In the genomic region with DNA sequence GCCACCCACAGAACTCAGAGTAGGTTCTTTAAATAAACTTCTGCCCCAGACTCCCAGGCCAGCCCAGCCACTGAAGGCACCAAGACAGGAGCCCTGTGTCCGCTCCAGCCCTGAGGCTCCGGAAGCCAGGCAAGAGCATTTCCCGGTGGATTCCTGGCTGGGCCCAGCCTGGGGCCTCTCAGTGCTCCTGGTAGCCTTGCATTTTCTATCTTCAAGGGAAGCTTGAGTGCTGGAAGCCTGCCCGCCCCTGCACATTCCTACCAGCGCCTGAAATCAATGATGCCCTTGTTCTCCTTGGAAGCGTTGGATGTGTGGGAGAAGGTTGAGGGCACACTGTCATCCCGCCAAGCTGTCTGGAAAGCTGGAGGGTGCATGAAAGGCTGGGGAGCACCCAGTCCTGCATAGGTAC, we compare ENCODE assay signal across 2 cellular contexts.
A peak's percentile ranks its signal among the peaks of the same experiment; 100 is the strongest.
TF ChIP-seq lines count a peak whose summit lies in the region.

No MANE protein-coding gene starts in this region.

TF ChIP-seq in IMR-90, 13 proteins besides CTCF, POLR2A, EP300 and RAD21:
- TF ChIP-seq NFE2L2 (IDR thresholded peaks at IDR 0.05; ENCODE audit: low read depth, low read length) (no peak), BHLHE40 (IDR thresholded peaks at IDR 0.05; ENCODE audit: low read depth, low read length) (no peak), MXI1 (IDR thresholded peaks at IDR 0.05; ENCODE audit: borderline replicate concordance, low read depth, low read length) (no peak), FOS (IDR thresholded peaks at IDR 0.05; ENCODE audit: low read depth, low read length) (no peak), CHD1 (IDR thresholded peaks at IDR 0.05; ENCODE audit: low read depth, low read length) (no peak), SMC3 (IDR thresholded peaks at IDR 0.05; ENCODE audit: low read depth, low read length) (no peak), MAZ (IDR thresholded peaks at IDR 0.05; ENCODE audit: borderline replicate concordance, low read depth, low read length) (no peak), CEBPB (IDR thresholded peaks at IDR 0.05; ENCODE audit: low read depth, low read length) (no peak), MAFK (IDR thresholded peaks at IDR 0.05; ENCODE audit: low read depth, low read length) (no peak), RFX5 (IDR thresholded peaks at IDR 0.05; ENCODE audit: low read depth, low read length) (no peak), ELK1 (IDR thresholded peaks at IDR 0.05; ENCODE audit: borderline replicate concordance, low read depth, low read length) (no peak)
- TF ChIP-seq, protein P1, sequence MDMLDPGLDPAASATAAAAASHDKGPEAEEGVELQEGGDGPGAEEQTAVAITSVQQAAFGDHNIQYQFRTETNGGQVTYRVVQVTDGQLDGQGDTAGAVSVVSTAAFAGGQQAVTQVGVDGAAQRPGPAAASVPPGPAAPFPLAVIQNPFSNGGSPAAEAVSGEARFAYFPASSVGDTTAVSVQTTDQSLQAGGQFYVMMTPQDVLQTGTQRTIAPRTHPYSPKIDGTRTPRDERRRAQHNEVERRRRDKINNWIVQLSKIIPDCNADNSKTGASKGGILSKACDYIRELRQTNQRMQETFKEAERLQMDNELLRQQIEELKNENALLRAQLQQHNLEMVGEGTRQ (IDR thresholded peaks at IDR 0.05; ENCODE audit: low read depth, low read length), result no peak

TF ChIP-seq in HepG2, 621 proteins besides CTCF, POLR2A, EP300 and RAD21 (continues in another document):
- TF ChIP-seq ESRRA (CRISPR knock-in tag; IDR thresholded peaks at IDR 0.05; ENCODE audit: low read depth) (no peak), LCORL (IDR thresholded peaks at IDR 0.05) (no peak), LCORL (CRISPR knock-in tag; IDR thresholded peaks at IDR 0.05) (no peak), NFKB2 (CRISPR knock-in tag; IDR thresholded peaks at IDR 0.05; ENCODE audit: borderline replicate concordance) (no peak), ZNF878 (CRISPR knock-in tag; IDR thresholded peaks at IDR 0.05) (no peak), ZNF678 (CRISPR knock-in tag; IDR thresholded peaks at IDR 0.05) (no peak), ZNF530 (CRISPR knock-in tag; IDR thresholded peaks at IDR 0.05; ENCODE audit: low read depth) (no peak), IKZF5 (CRISPR knock-in tag; IDR thresholded peaks at IDR 0.05) (0 out of 2 replicates have a peak, but pooled peaks have one; percentile 46), ZNF724P (CRISPR knock-in tag; IDR thresholded peaks at IDR 0.05; ENCODE audit: borderline replicate concordance) (0 out of 2 replicates have a peak, but pooled peaks have one; percentile 53), CREM (IDR thresholded peaks at IDR 0.05) (peak; percentile 21; the same call in 1 of the 2 replicates), CREM (CRISPR knock-in tag; IDR thresholded peaks at IDR 0.05) (no peak), GFI1 (CRISPR knock-in tag; IDR thresholded peaks at IDR 0.05; ENCODE audit: borderline replicate concordance) (peak; percentile 34; the same call in 1 of the 2 replicates), ASH2L (IDR thresholded peaks at IDR 0.05; ENCODE audit: insufficient read length, low read depth, low read length) (peak; percentile 32), ZNF263 (CRISPR knock-in tag; IDR thresholded peaks at IDR 0.05) (peak; percentile 97), ZNF772 (CRISPR knock-in tag; IDR thresholded peaks at IDR 0.05) (no peak), NR1H2 (CRISPR knock-in tag; IDR thresholded peaks at IDR 0.05; ENCODE audit: borderline replicate concordance, low read depth) (no peak), MED1 (CRISPR knock-in tag; IDR thresholded peaks at IDR 0.05) (peak; percentile 2; the same call in 1 of the 2 replicates), TFDP2 (CRISPR knock-in tag; IDR thresholded peaks at IDR 0.05) (peak; percentile 37; the same call in 1 of the 2 replicates), ZNF205 (CRISPR knock-in tag; IDR thresholded peaks at IDR 0.05) (no peak), ZNF652 (CRISPR knock-in tag; IDR thresholded peaks at IDR 0.05; ENCODE audit: borderline replicate concordance, low read depth) (no peak), ZNF788 (CRISPR knock-in tag; IDR thresholded peaks at IDR 0.05; ENCODE audit: borderline replicate concordance) (peak; percentile 11; the same call in 1 of the 2 replicates), ZNF225 (CRISPR knock-in tag; IDR thresholded peaks at IDR 0.05) (no peak), PHF8 (CRISPR knock-in tag; IDR thresholded peaks at IDR 0.05) (no peak), HMG20A (CRISPR knock-in tag; IDR thresholded peaks at IDR 0.05; ENCODE audit: borderline replicate concordance) (0 out of 2 replicates have a peak, but pooled peaks have one; percentile 34), UBTF (CRISPR knock-in tag; IDR thresholded peaks at IDR 0.05) (peak; percentile 86), HNRNPL (IDR thresholded peaks at IDR 0.05; ENCODE audit: low read depth, low read length) (peak; percentile 37; the same call in 1 of the 2 replicates), SAP130 (CRISPR knock-in tag; IDR thresholded peaks at IDR 0.05; ENCODE audit: low read depth) (peak; percentile 41; the same call in 1 of the 2 replicates), ZBTB7B (CRISPR knock-in tag; IDR thresholded peaks at IDR 0.05) (0 out of 2 replicates have a peak, but pooled peaks have one; percentile 11), ARNTL (CRISPR knock-in tag; IDR thresholded peaks at IDR 0.05) (no peak), SRSF1 (optimal IDR thresholded peaks at IDR 0.05; ENCODE audit: low read depth, low read length) (peak; percentile 45), ARID5B (CRISPR knock-in tag; IDR thresholded peaks at IDR 0.05) (0 out of 2 replicates have a peak, but pooled peaks have one; percentile 10), TAF15 (IDR thresholded peaks at IDR 0.05; ENCODE audit: low read depth, low read length, poor library complexity, severe bottlenecking) (no peak), NFYC (CRISPR knock-in tag; IDR thresholded peaks at IDR 0.05) (0 out of 2 replicates have a peak, but pooled peaks have one; percentile 7), BCL6 (CRISPR knock-in tag; IDR thresholded peaks at IDR 0.05) (0 out of 2 replicates have a peak, but pooled peaks have one; percentile 15)
- TF ChIP-seq, protein P2, sequence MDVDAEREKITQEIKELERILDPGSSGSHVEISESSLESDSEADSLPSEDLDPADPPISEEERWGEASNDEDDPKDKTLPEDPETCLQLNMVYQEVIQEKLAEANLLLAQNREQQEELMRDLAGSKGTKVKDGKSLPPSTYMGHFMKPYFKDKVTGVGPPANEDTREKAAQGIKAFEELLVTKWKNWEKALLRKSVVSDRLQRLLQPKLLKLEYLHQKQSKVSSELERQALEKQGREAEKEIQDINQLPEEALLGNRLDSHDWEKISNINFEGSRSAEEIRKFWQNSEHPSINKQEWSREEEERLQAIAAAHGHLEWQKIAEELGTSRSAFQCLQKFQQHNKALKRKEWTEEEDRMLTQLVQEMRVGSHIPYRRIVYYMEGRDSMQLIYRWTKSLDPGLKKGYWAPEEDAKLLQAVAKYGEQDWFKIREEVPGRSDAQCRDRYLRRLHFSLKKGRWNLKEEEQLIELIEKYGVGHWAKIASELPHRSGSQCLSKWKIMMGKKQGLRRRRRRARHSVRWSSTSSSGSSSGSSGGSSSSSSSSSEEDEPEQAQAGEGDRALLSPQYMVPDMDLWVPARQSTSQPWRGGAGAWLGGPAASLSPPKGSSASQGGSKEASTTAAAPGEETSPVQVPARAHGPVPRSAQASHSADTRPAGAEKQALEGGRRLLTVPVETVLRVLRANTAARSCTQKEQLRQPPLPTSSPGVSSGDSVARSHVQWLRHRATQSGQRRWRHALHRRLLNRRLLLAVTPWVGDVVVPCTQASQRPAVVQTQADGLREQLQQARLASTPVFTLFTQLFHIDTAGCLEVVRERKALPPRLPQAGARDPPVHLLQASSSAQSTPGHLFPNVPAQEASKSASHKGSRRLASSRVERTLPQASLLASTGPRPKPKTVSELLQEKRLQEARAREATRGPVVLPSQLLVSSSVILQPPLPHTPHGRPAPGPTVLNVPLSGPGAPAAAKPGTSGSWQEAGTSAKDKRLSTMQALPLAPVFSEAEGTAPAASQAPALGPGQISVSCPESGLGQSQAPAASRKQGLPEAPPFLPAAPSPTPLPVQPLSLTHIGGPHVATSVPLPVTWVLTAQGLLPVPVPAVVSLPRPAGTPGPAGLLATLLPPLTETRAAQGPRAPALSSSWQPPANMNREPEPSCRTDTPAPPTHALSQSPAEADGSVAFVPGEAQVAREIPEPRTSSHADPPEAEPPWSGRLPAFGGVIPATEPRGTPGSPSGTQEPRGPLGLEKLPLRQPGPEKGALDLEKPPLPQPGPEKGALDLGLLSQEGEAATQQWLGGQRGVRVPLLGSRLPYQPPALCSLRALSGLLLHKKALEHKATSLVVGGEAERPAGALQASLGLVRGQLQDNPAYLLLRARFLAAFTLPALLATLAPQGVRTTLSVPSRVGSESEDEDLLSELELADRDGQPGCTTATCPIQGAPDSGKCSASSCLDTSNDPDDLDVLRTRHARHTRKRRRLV (CRISPR knock-in tag; IDR thresholded peaks at IDR 0.05), result no peak
- TF ChIP-seq, protein P3, sequence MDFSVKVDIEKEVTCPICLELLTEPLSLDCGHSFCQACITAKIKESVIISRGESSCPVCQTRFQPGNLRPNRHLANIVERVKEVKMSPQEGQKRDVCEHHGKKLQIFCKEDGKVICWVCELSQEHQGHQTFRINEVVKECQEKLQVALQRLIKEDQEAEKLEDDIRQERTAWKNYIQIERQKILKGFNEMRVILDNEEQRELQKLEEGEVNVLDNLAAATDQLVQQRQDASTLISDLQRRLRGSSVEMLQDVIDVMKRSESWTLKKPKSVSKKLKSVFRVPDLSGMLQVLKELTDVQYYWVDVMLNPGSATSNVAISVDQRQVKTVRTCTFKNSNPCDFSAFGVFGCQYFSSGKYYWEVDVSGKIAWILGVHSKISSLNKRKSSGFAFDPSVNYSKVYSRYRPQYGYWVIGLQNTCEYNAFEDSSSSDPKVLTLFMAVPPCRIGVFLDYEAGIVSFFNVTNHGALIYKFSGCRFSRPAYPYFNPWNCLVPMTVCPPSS (IDR thresholded peaks at IDR 0.05), result no peak
- TF ChIP-seq, protein P4, sequence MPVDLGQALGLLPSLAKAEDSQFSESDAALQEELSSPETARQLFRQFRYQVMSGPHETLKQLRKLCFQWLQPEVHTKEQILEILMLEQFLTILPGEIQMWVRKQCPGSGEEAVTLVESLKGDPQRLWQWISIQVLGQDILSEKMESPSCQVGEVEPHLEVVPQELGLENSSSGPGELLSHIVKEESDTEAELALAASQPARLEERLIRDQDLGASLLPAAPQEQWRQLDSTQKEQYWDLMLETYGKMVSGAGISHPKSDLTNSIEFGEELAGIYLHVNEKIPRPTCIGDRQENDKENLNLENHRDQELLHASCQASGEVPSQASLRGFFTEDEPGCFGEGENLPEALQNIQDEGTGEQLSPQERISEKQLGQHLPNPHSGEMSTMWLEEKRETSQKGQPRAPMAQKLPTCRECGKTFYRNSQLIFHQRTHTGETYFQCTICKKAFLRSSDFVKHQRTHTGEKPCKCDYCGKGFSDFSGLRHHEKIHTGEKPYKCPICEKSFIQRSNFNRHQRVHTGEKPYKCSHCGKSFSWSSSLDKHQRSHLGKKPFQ (CRISPR knock-in tag; IDR thresholded peaks at IDR 0.05; ENCODE audit: insufficient replicate concordance), result peak; percentile 29
